In genomic region chr3:4824948-4825325, GRCh38 we compare ENCODE assay signal across 1 cellular context.
TF ChIP-seq lines count a peak whose summit lies in the region.

No MANE protein-coding gene starts in this region.

TF ChIP-seq in IMR-90, 13 proteins besides CTCF, POLR2A, EP300 and RAD21:
- TF ChIP-seq ELK1 (IDR thresholded peaks at IDR 0.05; ENCODE audit: borderline replicate concordance, low read depth, low read length) (no peak), USF2 (IDR thresholded peaks at IDR 0.05; ENCODE audit: low read depth, low read length) (no peak), RFX5 (IDR thresholded peaks at IDR 0.05; ENCODE audit: low read depth, low read length) (no peak), BHLHE40 (IDR thresholded peaks at IDR 0.05; ENCODE audit: low read depth, low read length) (no peak), FOS (IDR thresholded peaks at IDR 0.05; ENCODE audit: low read depth, low read length) (peak; percentile 77), NFE2L2 (IDR thresholded peaks at IDR 0.05; ENCODE audit: low read depth, low read length) (no peak), RCOR1 (IDR thresholded peaks at IDR 0.05; ENCODE audit: insufficient replicate concordance, low read length) (no peak), SMC3 (IDR thresholded peaks at IDR 0.05; ENCODE audit: low read depth, low read length) (no peak)
